18 cellular contexts compared by ENCODE assay signal in the genomic region with DNA sequence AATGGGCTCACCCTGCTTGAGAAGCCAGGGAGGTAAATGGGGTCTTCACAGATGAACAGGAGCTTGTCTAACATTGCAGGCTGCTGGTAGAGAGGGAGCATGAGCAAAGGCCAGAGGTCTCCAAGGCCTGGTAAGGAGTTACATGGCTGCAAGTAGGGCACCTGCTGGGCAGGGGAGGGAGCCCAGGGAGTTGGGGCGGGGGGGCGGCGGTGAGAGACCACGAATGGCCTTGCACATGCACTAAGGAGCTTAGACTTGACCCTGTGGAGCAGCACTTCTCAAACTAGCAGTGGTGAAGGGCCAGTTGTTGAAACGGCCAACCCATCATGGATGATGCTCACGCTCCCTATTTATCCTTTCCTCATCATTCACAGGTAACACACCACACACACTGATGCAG. TPM values are rescaled to one million over a fixed set of nuclear protein-coding genes. Genes with fewer than 3 reads are reported as not detected.
A peak's percentile ranks its signal among the peaks of the same experiment; 100 is the strongest.
DNase-seq lines count a peak whose midpoint lies in the region; ATAC-seq and TF ChIP-seq lines count a peak whose summit lies in the region.
"Had no signal": no experiment of that assay in that cellular context is flagged by ENCODE, and none has a peak within 500 bp of the region (broad histone marks: within the 10 kb centered on the region; RNA-seq: fewer than 3 reads in every experiment).

No MANE protein-coding gene starts in this region.

- H3K4me3 ChIP-seq in spleen = no peak overlapping the region
- H3K4me3 ChIP-seq: coronary artery, gastrocnemius medialis, stomach, uterus had no signal

- H3K4me1 ChIP-seq in H9 (ENCODE audit: insufficient read depth, low read length) (peaks cover 6% of the 10 kb centered on the region; the same call in 1 of the 2 replicates), spleen (peaks cover 0 to 82% (median 32%) of the 10 kb centered on the region in 6 donors)
- H3K4me1 ChIP-seq: uterus had no signal

- H2AK5ac ChIP-seq in H9 (ENCODE audit: insufficient read length, low read length) = no peak overlapping the region

- H3K56ac ChIP-seq in H9 (ENCODE audit: insufficient read length, low read depth, low read length) = no peak overlapping the region

- H4K5ac ChIP-seq in H9 (ENCODE audit: insufficient read length, low read depth, low read length) = no peak overlapping the region

- H3K18ac ChIP-seq in H9 (ENCODE audit: insufficient read length, low read depth, low read length) = no peak overlapping the region

- H2BK120ac ChIP-seq in H9 (ENCODE audit: low read depth, low read length, poor library complexity, severe bottlenecking) = no peak overlapping the region

- no peaks in the 10 kb centered on the region for H3K27me3 Mint-ChIP-seq in activated naive CD4-positive, alpha-beta T cell treated with anti-CD3 and anti-CD28 coated beads for 36 hours (ENCODE audit: low read depth)
- H3K27me3 Mint-ChIP-seq in H9 (ENCODE audit: low read depth) = no peaks in the 10 kb centered on the region; the same call in 1 of the 2 replicates
- no peaks in the 10 kb centered on the region for H3K27me3 Mint-ChIP-seq in activated T-helper 17 cell treated with anti-CD3 and anti-CD28 coated beads, Interleukin-2, amount 50 U/mL, for 72 hours

- H3K79me1 ChIP-seq in H9 (ENCODE audit: insufficient read depth, low read depth, low read length, poor library complexity, severe bottlenecking) = no peaks in the 10 kb centered on the region

- no peak overlapping the region for H3K27ac ChIP-seq in H9 (ENCODE audit: insufficient read length, low read depth, low read length)
- H3K27ac ChIP-seq in spleen = peak overlapping the region in 6 of 8 donors; percentile 6 to 77 (median 56)
- H3K27ac ChIP-seq: coronary artery, epithelial cell of prostate, gastrocnemius medialis had no signal

- H3K9me3 ChIP-seq in H9 (ENCODE audit: control insufficient read depth, low read depth, low read length) (no peaks in the 10 kb centered on the region), spleen (no peaks in the 10 kb centered on the region)
- H3K9me3 ChIP-seq: gastrocnemius medialis, stomach, uterus had no signal

- H3K79me2 ChIP-seq in H9 (ENCODE audit: insufficient read depth, low read length) = no peaks in the 10 kb centered on the region

- H3K36me3 Mint-ChIP-seq in activated naive CD4-positive, alpha-beta T cell treated with anti-CD3 and anti-CD28 coated beads for 36 hours (ENCODE audit: low read depth) = peaks cover 11% of the 10 kb centered on the region
- H3K36me3 Mint-ChIP-seq in H9 (ENCODE audit: insufficient read depth in 1 of 3, low read depth in 3 of 3) = peaks cover 2 to 6% (median 3%) of the 10 kb centered on the region in 3 experiments; a peak in 5 of 7 replicates
- H3K36me3 Mint-ChIP-seq in activated T-helper 17 cell treated with anti-CD3 and anti-CD28 coated beads, Interleukin-2, amount 50 U/mL, for 72 hours (ENCODE audit: low read depth) = peaks cover 82% of the 10 kb centered on the region

- H2AFZ ChIP-seq in H9 (ENCODE audit: low read length) = no peak overlapping the region

- no peak overlapping the region for H3K4ac ChIP-seq in H9 (ENCODE audit: low read depth, low read length)

- H3T11ph ChIP-seq in H9 (ENCODE audit: low read length) = no peak overlapping the region

- H3K23me2 ChIP-seq in H9 (ENCODE audit: insufficient read length, low read depth, low read length, poor library complexity, severe bottlenecking) = no peaks in the 10 kb centered on the region

- no CpG with 5 or more reads among the region's 6 CpGs for WGBS in H9 (ENCODE audit: extremely low coverage, insufficient read length, low lambda C conversion rate)
- 85 to 96% (median 91%) methylated on average over 6 of the region's 6 CpGs for WGBS in spleen, 5 donors

- H3K4me2 ChIP-seq in H9 (ENCODE audit: insufficient read depth, insufficient read length, low read length) = no peak overlapping the region

- DNase-seq in activated naive CD4-positive, alpha-beta T cell treated with anti-CD3 and anti-CD28 coated beads for 36 hours = no peak
- no peak for DNase-seq in activated naive CD4-positive, alpha-beta T cell treated with anti-CD3 and anti-CD28 coated beads, Interleukin-2, amount 50 U/mL, for 16 hours
- DNase-seq in H9 = no peak
- DNase-seq in spleen = no peak
- no peak for DNase-seq in T1000 (lab: John Stamatoyannopoulos, UW)
- no peak for DNase-seq in KBM-7
- DNase-seq: COR-L47, gastrocnemius medialis, GOT3, NCI-H1436 treated with DMSO at 0.1 percent for 48 hours, NCI-H2227 treated with DMSO at 0.1 percent for 48 hours, Right ventricle myocardium superior, stomach, uterus had no signal

- H3K9ac ChIP-seq in H9 (ENCODE audit: extremely low read depth, insufficient read length, low read length) = no peak overlapping the region

- H2BK5ac ChIP-seq in H9 (ENCODE audit: insufficient read length, low read length) = no peak overlapping the region

- H3K23ac ChIP-seq in H9 (ENCODE audit: insufficient read length, low read depth, low read length) = no peak overlapping the region

- CTCF ChIA-PET in activated naive CD4-positive, alpha-beta T cell treated with anti-CD3 and anti-CD28 coated beads for 36 hours (lab: Charles Lee) = interaction anchor here (1.1 to 1.4 kb wide), 2 partner anchors 12 to 28 kb away, joined by 3 to 5 read pairs; no protein-coding TSS in a partner anchor

- intact Hi-C loops in activated naive CD4-positive, alpha-beta T cell treated with anti-CD3 and anti-CD28 coated beads for 36 hours (cut with micrococcal nuclease) = loop anchor here (1.0 to 2.0 kb wide), 2 partner anchors 9 to 71 kb away; a partner anchor contains a TSS
- intact Hi-C loops in spleen (cut with DNase I; ENCODE audit: low total_unique reads) = no loop called here

- peak overlapping the region; percentile 59 for H4K8ac ChIP-seq in H9 (replicated peaks; ENCODE audit: insufficient read length, low read depth, low read length)

- in situ Hi-C loops in KBM-7 (cut with MboI; ENCODE audit: low pct_unique_long_range_greater_than_20kb, low sequenced_read_pairs) = no loop called here

- H3K4me1 Mint-ChIP-seq in activated naive CD4-positive, alpha-beta T cell treated with anti-CD3 and anti-CD28 coated beads for 36 hours (ENCODE audit: low read depth) = peaks cover 73% of the 10 kb centered on the region
- H3K4me1 Mint-ChIP-seq in H9 = peaks cover 13 to 15% of the 10 kb centered on the region in 2 experiments
- peaks cover 75% of the 10 kb centered on the region for H3K4me1 Mint-ChIP-seq in activated T-helper 17 cell treated with anti-CD3 and anti-CD28 coated beads, Interleukin-2, amount 50 U/mL, for 72 hours

- H3K27me3 ChIP-seq in H9 (ENCODE audit: insufficient read depth, low read length) (no peaks in the 10 kb centered on the region), spleen (replicated peaks in 1 of 7) (no peaks in the 10 kb centered on the region)
- H3K27me3 ChIP-seq: gastrocnemius medialis, stomach, uterus had no signal

- TF ChIP-seq CTCF in H9 (conservative IDR thresholded peaks at IDR 0.05) (no peak), spleen (IDR thresholded peaks at IDR 0.05 in 8 of 11, conservative IDR thresholded peaks at IDR 0.05 in 3 of 11) (no peak)

- no peak overlapping the region for H3K4me3 Mint-ChIP-seq in activated naive CD4-positive, alpha-beta T cell treated with anti-CD3 and anti-CD28 coated beads for 36 hours
- H3K4me3 Mint-ChIP-seq in H9 = no peak overlapping the region
- no peak overlapping the region for H3K4me3 Mint-ChIP-seq in activated T-helper 17 cell treated with anti-CD3 and anti-CD28 coated beads, Interleukin-2, amount 50 U/mL, for 72 hours

- H2BK20ac ChIP-seq in H9 (ENCODE audit: low read depth, low read length, poor library complexity, severe bottlenecking) = no peak overlapping the region

- peak; percentile 1 for ATAC-seq in activated T-helper 17 cell treated with anti-CD3 and anti-CD28 coated beads, Interleukin-2, amount 50 U/mL, for 72 hours (replicated peaks)
- no peak for ATAC-seq in HG02852 (IDR thresholded peaks at IDR 0.05; ENCODE audit: unreplicated experiment)
- ATAC-seq: gastrocnemius medialis had no signal

- H4K91ac ChIP-seq in H9 (ENCODE audit: insufficient read length, low read depth, low read length) = no peak overlapping the region

- H2BK12ac ChIP-seq in H9 (ENCODE audit: insufficient read length, low read depth, low read length) = no peak overlapping the region

- H3K9me3 Mint-ChIP-seq in activated naive CD4-positive, alpha-beta T cell treated with anti-CD3 and anti-CD28 coated beads for 36 hours = no peaks in the 10 kb centered on the region
- peaks cover 0 to 2% of the 10 kb centered on the region in 2 experiments; a peak in 1 of 5 replicates for H3K9me3 Mint-ChIP-seq in H9
- H3K9me3 Mint-ChIP-seq in activated T-helper 17 cell treated with anti-CD3 and anti-CD28 coated beads, Interleukin-2, amount 50 U/mL, for 72 hours = no peaks in the 10 kb centered on the region

- 0 out of 2 replicates have a peak overlapping the region, but pooled peaks have one; percentile 25 for H3K14ac ChIP-seq in H9 (ENCODE audit: insufficient read depth, low read length)

- H3K36me3 ChIP-seq in spleen = peaks cover 0 to 22% (median 1%) of the 10 kb centered on the region in 6 donors
- H3K36me3 ChIP-seq: gastrocnemius medialis, uterus had no signal

- no peaks in the 10 kb centered on the region for H4K20me1 ChIP-seq in H9 (ENCODE audit: control insufficient read depth, insufficient read depth, insufficient read length)

- TF ChIP-seq POLR2A in spleen (IDR thresholded peaks at IDR 0.05) = no peak

- no peak overlapping the region for H2BK15ac ChIP-seq in H9 (ENCODE audit: low read depth, low read length)

- peak overlapping the region; percentile 80 for H3K27ac Mint-ChIP-seq in activated naive CD4-positive, alpha-beta T cell treated with anti-CD3 and anti-CD28 coated beads for 36 hours
- no peak overlapping the region for H3K27ac Mint-ChIP-seq in H9
- no peak overlapping the region for H3K27ac Mint-ChIP-seq in activated T-helper 17 cell treated with anti-CD3 and anti-CD28 coated beads, Interleukin-2, amount 50 U/mL, for 72 hours

RNA-seq across cellular contexts. Expression of a gene that starts 38.4 kb away (rescaled TPM):
- total RNA-seq in activated naive CD4-positive, alpha-beta T cell treated with anti-CD3 and anti-CD28 coated beads for 36 hours = 10 to 100 TPM; 21.9 to 22.0 TPM
- total RNA-seq in H9 (2021) (4.4 and 5.0 TPM in 2 replicates), spleen (10 to 100 TPM; 34.5 to 65.4 (median 47.2) TPM)
- total RNA-seq in activated T-helper 17 cell treated with anti-CD3 and anti-CD28 coated beads, Interleukin-2, amount 50 U/mL, for 72 hours = 10 to 100 TPM; 42.2 to 93.3 TPM
- polyA plus RNA-seq in spleen = 1 to 10 TPM; 3.1 to 6.2 (median 3.7) TPM
